ENCODE assay signal across 17 cellular contexts in the genomic region with DNA sequence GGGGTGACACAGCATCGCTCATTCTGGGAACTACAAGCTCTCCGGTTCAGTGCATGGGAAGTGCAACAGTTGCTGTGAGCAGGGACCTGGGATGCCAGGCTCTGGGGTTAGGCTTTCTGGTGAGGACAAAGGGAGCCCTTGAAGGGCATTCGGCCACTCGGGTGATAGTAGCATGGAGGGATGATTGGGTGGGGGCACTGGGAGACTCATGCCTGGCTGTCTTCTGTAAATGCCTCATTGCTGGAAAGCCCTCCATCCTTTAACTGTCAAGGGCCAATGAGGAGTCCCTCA. TPM values are rescaled to one million over a fixed set of nuclear protein-coding genes. Genes with fewer than 3 reads are reported as not detected.
"Had no signal": no experiment of that assay in that cellular context is flagged by ENCODE, and none has a peak within 500 bp of the region (broad histone marks: within the 10 kb centered on the region; RNA-seq: fewer than 3 reads in every experiment).

No MANE protein-coding gene starts in this region.

- H3K9me3 ChIP-seq: uterus had no signal

- H3K27me3 ChIP-seq: uterus had no signal

- H3K4me3 Mint-ChIP-seq: activated CD4-positive, alpha-beta memory T cell treated with anti-CD3 and anti-CD28 coated beads for 36 hours; activated CD4-positive, alpha-beta T cell treated with anti-CD3 and anti-CD28 coated beads for 36 hours; activated CD8-positive, alpha-beta memory T cell treated with anti-CD3 and anti-CD28 coated beads, Interleukin-2, amount 10 ng/mL, durations not matched to agents 7 days and 5 days; activated naive CD4-positive, alpha-beta T cell treated with anti-CD3 and anti-CD28 coated beads, Interleukin-2, amount 10 ng/mL, durations not matched to agents 7 days and 5 days; activated T-cell treated with anti-CD3 and anti-CD28 coated beads, Interleukin-2, amount 50 U/mL, for 24 hours; immature natural killer cell; natural killer cell; T-helper 17 cell had no signal

- H3K9me3 Mint-ChIP-seq: activated CD4-positive, alpha-beta memory T cell treated with anti-CD3 and anti-CD28 coated beads for 36 hours; activated naive CD4-positive, alpha-beta T cell treated with anti-CD3 and anti-CD28 coated beads, Interleukin-2, amount 10 ng/mL, durations not matched to agents 7 days and 5 days; activated T-cell treated with anti-CD3 and anti-CD28 coated beads, Interleukin-2, amount 50 U/mL, for 24 hours; immature natural killer cell; natural killer cell had no signal

- H3K27ac Mint-ChIP-seq: activated CD4-positive, alpha-beta memory T cell treated with anti-CD3 and anti-CD28 coated beads for 36 hours; activated CD4-positive, alpha-beta T cell treated with anti-CD3 and anti-CD28 coated beads for 36 hours; activated CD8-positive, alpha-beta memory T cell treated with anti-CD3 and anti-CD28 coated beads, Interleukin-2, amount 10 ng/mL, durations not matched to agents 7 days and 5 days; activated naive CD4-positive, alpha-beta T cell treated with anti-CD3 and anti-CD28 coated beads, Interleukin-2, amount 10 ng/mL, durations not matched to agents 7 days and 5 days; activated T-cell treated with anti-CD3 and anti-CD28 coated beads, Interleukin-2, amount 50 U/mL, for 24 hours; natural killer cell; T-helper 17 cell had no signal

- H3K36me3 ChIP-seq: uterus, WERI-Rb-1 had no signal

- H3K36me3 Mint-ChIP-seq: activated CD4-positive, alpha-beta memory T cell treated with anti-CD3 and anti-CD28 coated beads for 36 hours; activated CD8-positive, alpha-beta memory T cell treated with anti-CD3 and anti-CD28 coated beads, Interleukin-2, amount 10 ng/mL, durations not matched to agents 7 days and 5 days; activated naive CD4-positive, alpha-beta T cell treated with anti-CD3 and anti-CD28 coated beads, Interleukin-2, amount 10 ng/mL, durations not matched to agents 7 days and 5 days; immature natural killer cell; natural killer cell had no signal

- ATAC-seq: activated CD8-positive, alpha-beta memory T cell treated with anti-CD3 and anti-CD28 coated beads, Interleukin-2, amount 10 ng/mL, durations not matched to agents 7 days and 5 days; natural killer cell; T-helper 17 cell had no signal

- H3K27ac ChIP-seq: WERI-Rb-1 had no signal

- H3K4me3 ChIP-seq: skin epidermis, uterus had no signal

- DNase-seq: activated CD4-positive, alpha-beta memory T cell treated with anti-CD3 and anti-CD28 coated beads for 36 hours; activated CD4-positive, alpha-beta T cell treated with anti-CD3 and anti-CD28 coated beads for 36 hours; activated CD8-positive, alpha-beta memory T cell treated with anti-CD3 and anti-CD28 coated beads, Interleukin-2, amount 10 ng/mL, durations not matched to agents 7 days and 5 days; activated naive CD4-positive, alpha-beta T cell treated with anti-CD3 and anti-CD28 coated beads, Interleukin-2, amount 10 ng/mL, durations not matched to agents 7 days and 5 days; activated T-cell treated with anti-CD3 and anti-CD28 coated beads, Interleukin-2, amount 50 U/mL, for 24 hours; foreskin fibroblast; glutamatergic neuron; immature natural killer cell; mammary epithelial cell; natural killer cell; stimulated activated CD4-positive, alpha-beta T cell treated with anti-CD3 and anti-CD28 coated beads, Interleukin-4, amount 100 ng/mL, for 4 hours; stimulated activated CD8-positive, alpha-beta memory T cell treated with anti-CD3 and anti-CD28 coated beads, Interleukin-4, amount 100 ng/mL, for 48 hours; stimulated activated naive CD8-positive, alpha-beta T cell treated with anti-CD3 and anti-CD28 coated beads, Interleukin-15, Interleukin-2, amounts not matched to agents 100 U/mL and 50 U/mL, for 24 hours; T-helper 17 cell; uterus; WERI-Rb-1 had no signal

RNA-seq across cellular contexts. Expression of gene POU2F3, which starts 19.2 kb away (rescaled TPM):
- total RNA-seq: activated CD4-positive, alpha-beta memory T cell treated with anti-CD3 and anti-CD28 coated beads for 36 hours; activated CD4-positive, alpha-beta T cell treated with anti-CD3 and anti-CD28 coated beads for 36 hours; activated CD8-positive, alpha-beta memory T cell treated with anti-CD3 and anti-CD28 coated beads, Interleukin-2, amount 10 ng/mL, durations not matched to agents 7 days and 5 days; natural killer cell; T-helper 17 cell had no signal
- polyA plus RNA-seq: immature natural killer cell had no signal
